ENCODE assay signal across 26 cellular contexts in genomic region chr4:169058312-169058711, GRCh38.
"Had no signal": no experiment of that assay in that cellular context is flagged by ENCODE, and none has a peak within 500 bp of the region (broad histone marks: within the 10 kb centered on the region; RNA-seq: fewer than 3 reads in every experiment).

No MANE protein-coding gene starts in this region.

- H3K36me3 Mint-ChIP-seq: memory B cell; naive B cell; natural killer cell treated with Interleukin-12 subunit alpha and Interleukin-12 subunit beta and Interleukin-15 and Interleukin-18, amount 100 ng/mL, for 72 hours; neural progenitor cell had no signal

- H3K9me3 Mint-ChIP-seq: memory B cell; natural killer cell treated with Interleukin-12 subunit alpha and Interleukin-12 subunit beta and Interleukin-15 and Interleukin-18, amount 100 ng/mL, for 72 hours had no signal

- H3K27me3 ChIP-seq: cardiac muscle cell, esophagus muscularis mucosa, foreskin keratinocyte, left lung, neural progenitor cell, stomach, thyroid gland had no signal

- ATAC-seq: foreskin keratinocyte; left lung; natural killer cell treated with Interleukin-12 subunit alpha and Interleukin-12 subunit beta and Interleukin-15 and Interleukin-18, amount 100 ng/mL, for 72 hours; right cardiac atrium had no signal

- DNase-seq: dermis blood vessel endothelial cell; effector memory CD4-positive, alpha-beta T cell; foreskin keratinocyte; glutamatergic neuron; kidney; left lung; naive B cell; stimulated activated CD4-positive, alpha-beta T cell treated with anti-CD3 and anti-CD28 coated beads, Interleukin-12 subunit alpha, Interleukin-12 subunit beta, amount 100 ng/mL, for 4 hours; stimulated activated CD4-positive, alpha-beta T cell treated with anti-CD3 and anti-CD28 coated beads, Interleukin-1b, Interleukin-23, amount 100 ng/mL, for 48 hours; stimulated activated CD4-positive, alpha-beta T cell treated with anti-CD3 and anti-CD28 coated beads, Interleukin-4, amount 100 ng/mL, for 1 hour; stimulated activated CD8-positive, alpha-beta memory T cell treated with anti-CD3 and anti-CD28 coated beads, Interleukin-4, amount 100 ng/mL, for 48 hours; stimulated activated naive CD4-positive, alpha-beta T cell; stomach; thyroid gland; trophoblast cell had no signal

- H3K4me3 ChIP-seq: cardiac muscle cell, coronary artery, esophagus muscularis mucosa, left lung, lung, neural progenitor cell, smooth muscle cell, stomach, thyroid gland had no signal

- H3K27ac Mint-ChIP-seq: memory B cell; natural killer cell treated with Interleukin-12 subunit alpha and Interleukin-12 subunit beta and Interleukin-15 and Interleukin-18, amount 100 ng/mL, for 72 hours; neural progenitor cell; progenitor cell of endocrine pancreas had no signal

- H3K4me1 Mint-ChIP-seq: memory B cell had no signal

- H3K36me3 ChIP-seq: cardiac muscle cell, esophagus muscularis mucosa, left lung, neural progenitor cell, stomach, thyroid gland had no signal

- H3K9me3 ChIP-seq: esophagus muscularis mucosa, left lung, stomach, thyroid gland had no signal

- H3K27ac ChIP-seq: cardiac muscle cell, foreskin keratinocyte, neural progenitor cell had no signal

- H3K4me1 ChIP-seq: foreskin keratinocyte, neural progenitor cell, parathyroid adenoma had no signal

- H3K4me3 Mint-ChIP-seq: memory B cell; natural killer cell treated with Interleukin-12 subunit alpha and Interleukin-12 subunit beta and Interleukin-15 and Interleukin-18, amount 100 ng/mL, for 72 hours; neural progenitor cell had no signal
